ENCODE assay signal across 17 cellular contexts in the genomic region with DNA sequence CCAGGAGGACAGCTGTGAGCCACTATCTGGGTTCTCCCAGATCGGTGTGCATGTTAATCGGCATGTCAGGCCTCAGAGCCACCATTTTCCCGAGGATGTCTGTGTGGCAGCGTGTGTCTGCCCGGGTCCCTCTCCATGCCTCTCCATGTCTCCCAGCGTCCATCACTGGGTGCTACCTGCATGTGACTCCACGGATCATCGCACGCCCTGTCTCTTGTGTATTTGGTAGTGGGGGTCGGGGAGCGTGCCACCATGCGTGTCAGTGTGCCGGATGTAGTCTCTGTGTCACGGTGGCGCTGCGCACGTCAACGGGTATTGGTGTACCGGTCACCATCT. TPM values are rescaled to one million over a fixed set of nuclear protein-coding genes. Genes with fewer than 3 reads are reported as not detected.
DNase-seq lines count a peak whose midpoint lies in the region; ATAC-seq and TF ChIP-seq lines count a peak whose summit lies in the region.
"Had no signal": no experiment of that assay in that cellular context is flagged by ENCODE, and none has a peak within 500 bp of the region (broad histone marks: within the 10 kb centered on the region; RNA-seq: fewer than 3 reads in every experiment).

No MANE protein-coding gene starts in this region.

- H3K27ac ChIP-seq in esophagus muscularis mucosa (replicated peaks in 1 of 4), result peak overlapping the region; percentile 88 to 98 (median 97)
- peak overlapping the region; percentile 99 for H3K27ac ChIP-seq in psoas muscle
- H3K27ac ChIP-seq in upper lobe of left lung, result peak overlapping the region; percentile 85 to 94 (median 92)

- H3K27me3 ChIP-seq in adipocyte (replicated peaks; ENCODE audit: control insufficient read depth, insufficient read depth, low read length), result no peaks in the 10 kb centered on the region
- H3K27me3 ChIP-seq in esophagus muscularis mucosa, result no peaks in the 10 kb centered on the region
- no peaks in the 10 kb centered on the region for H3K27me3 ChIP-seq in psoas muscle (ENCODE audit: insufficient read depth in 3 of 3, low read length in 2 of 3)
- peaks cover 0 to 3% (median 0%) of the 10 kb centered on the region in 4 donors for H3K27me3 ChIP-seq in upper lobe of left lung

- peak overlapping the region; percentile 83 for H3K9ac ChIP-seq in adipocyte (ENCODE audit: low read length)

- H3K36me3 ChIP-seq in adipocyte (ENCODE audit: control insufficient read depth, insufficient read depth, low read length, severe bottlenecking), result peaks cover 6% of the 10 kb centered on the region
- H3K36me3 ChIP-seq in esophagus muscularis mucosa, result peaks cover 0 to 14% (median 10%) of the 10 kb centered on the region in 4 donors
- peaks cover 0 to 5% of the 10 kb centered on the region in 2 donors for H3K36me3 ChIP-seq in psoas muscle (ENCODE audit: insufficient read depth in 1 of 2, low read depth in 1 of 2)
- peaks cover 0 to 2% (median 0%) of the 10 kb centered on the region in 4 donors for H3K36me3 ChIP-seq in upper lobe of left lung

- TF ChIP-seq EP300 in esophagus muscularis mucosa (IDR thresholded peaks at IDR 0.05), result no peak
- TF ChIP-seq EP300 in upper lobe of left lung (IDR thresholded peaks at IDR 0.05), result no peak

- no peak for TF ChIP-seq CTCF in esophagus muscularis mucosa (IDR thresholded peaks at IDR 0.05)
- TF ChIP-seq CTCF in psoas muscle (IDR thresholded peaks at IDR 0.05), result no peak
- TF ChIP-seq CTCF in upper lobe of left lung (IDR thresholded peaks at IDR 0.05), result no peak

- DNase-seq in adipocyte (ENCODE audit: low read depth), result no peak
- no peak for DNase-seq in esophagus muscularis mucosa (ENCODE audit: extremely low spot score)
- DNase-seq in psoas muscle, result peak in 1 of 2 donors; percentile 56
- DNase-seq in upper lobe of left lung, result no peak
- DNase-seq in DMS153 treated with DMSO at 0.1 percent for 48 hours (lab: John Stamatoyannopoulos, UW; ENCODE audit: unreplicated experiment), result no peak
- no peak for DNase-seq in NCI-H82 treated with DMSO at 0.1 percent for 48 hours (lab: John Stamatoyannopoulos, UW; ENCODE audit: unreplicated experiment)
- no peak for DNase-seq in NCI-H1092 (lab: John Stamatoyannopoulos, UW)
- DNase-seq: activated naive CD4-positive, alpha-beta T cell treated with Interleukin-2 at 50 U/mL for 16 hours; CD8-positive, alpha-beta T cell; central memory CD4-positive, alpha-beta T cell; KG1; natural killer cell; NCI-H446; OCI-M1 had no signal

- intact Hi-C loops in esophagus muscularis mucosa (cut with DNase I), result no loop called here
- intact Hi-C loops in psoas muscle (cut with DNase I), result no loop called here

- WGBS in esophagus muscularis mucosa, result 87% methylated on average over 17 of the region's 19 CpGs
- WGBS in psoas muscle, 3 donors, result 14 to 48% (median 28%) methylated on average over 19 of the region's 19 CpGs
- WGBS in upper lobe of left lung, 2 donors, result 86 to 91% methylated on average over 9 to 19 of the region's 19 CpGs

- H3K4me3 ChIP-seq in adipocyte (ENCODE audit: low read length), result peak overlapping the region; percentile 69
- peak overlapping the region; percentile 46 to 61 (median 58) for H3K4me3 ChIP-seq in esophagus muscularis mucosa
- H3K4me3 ChIP-seq in psoas muscle, result peak overlapping the region; percentile 60
- no peak overlapping the region for H3K4me3 ChIP-seq in upper lobe of left lung
- H3K4me3 ChIP-seq: smooth muscle cell had no signal

- H3K4me1 ChIP-seq in adipocyte (ENCODE audit: control insufficient read depth, insufficient read depth, low read length), result peaks cover 63% of the 10 kb centered on the region
- H3K4me1 ChIP-seq in esophagus muscularis mucosa, result peaks cover 70 to 100% (median 97%) of the 10 kb centered on the region in 4 donors
- H3K4me1 ChIP-seq in psoas muscle, result peaks cover 78% of the 10 kb centered on the region
- H3K4me1 ChIP-seq in upper lobe of left lung, result peaks cover 28 to 94% (median 77%) of the 10 kb centered on the region in 4 donors

- peak in 1 of 4 donors; percentile 7 for ATAC-seq in psoas muscle
- ATAC-seq in upper lobe of left lung (ENCODE audit: low FRiP score in 2 of 2), result no peak
- ATAC-seq: CD8-positive, alpha-beta T cell; HCT116; natural killer cell had no signal

- no peak for TF ChIP-seq POLR2A in esophagus muscularis mucosa (IDR thresholded peaks at IDR 0.05; ENCODE audit: low read depth)
- TF ChIP-seq POLR2A in upper lobe of left lung (IDR thresholded peaks at IDR 0.05), result no peak

- H3K9me3 ChIP-seq in adipocyte (ENCODE audit: control insufficient read depth, low read length) (no peaks in the 10 kb centered on the region), esophagus muscularis mucosa (no peaks in the 10 kb centered on the region), psoas muscle (no peaks in the 10 kb centered on the region), upper lobe of left lung (no peaks in the 10 kb centered on the region)

RNA-seq across cellular contexts. Expression of a gene that starts 5.9 kb away (rescaled TPM):
- 100 to 1,000 TPM in 1 of 4 donors, 10 to 100 TPM in 3; 56.0 to 154 (median 79.4) TPM for total RNA-seq in esophagus muscularis mucosa
- 100 to 1,000 TPM; 220 to 347 (median 268) TPM for total RNA-seq in psoas muscle
- polyA plus RNA-seq in psoas muscle, result 100 to 1,000 TPM in 1 of 3 donors, 10 to 100 TPM in 2; 22.2 to 158 (median 43.8) TPM
- 100 to 1,000 TPM in 3 of 6 donors, 10 to 100 TPM in 3; 64.0 to 188 (median 107) TPM for total RNA-seq in upper lobe of left lung

RNA-seq across cellular contexts. Expression of a gene that starts 31.8 kb away (rescaled TPM):
- total RNA-seq in esophagus muscularis mucosa (under 1 TPM in 3 of 4 donors, not detected in 1; 0.19 to 0.83 (median 0.29) TPM), psoas muscle (under 1 TPM in 1 of 4 donors, not detected in 3; 0.26 TPM), upper lobe of left lung (not detected)
- polyA plus RNA-seq in psoas muscle, result not detected
- total RNA-seq: CD8-positive, alpha-beta T cell; kidney epithelial cell; natural killer cell; smooth muscle cell had no signal
- polyA plus RNA-seq: smooth muscle cell had no signal

RNA-seq across cellular contexts. Expression of a gene that starts 44.1 kb away (rescaled TPM):
- total RNA-seq in esophagus muscularis mucosa, result 10 to 100 TPM; 33.0 to 60.1 (median 49.3) TPM
- total RNA-seq in psoas muscle, result 10 to 100 TPM; 22.4 to 35.6 (median 29.3) TPM
- polyA plus RNA-seq in psoas muscle, result 100 to 1,000 TPM in 1 of 3 donors, 10 to 100 TPM in 2; 50.6 to 119 (median 62.5) TPM
- 10 to 100 TPM; 15.3 to 43.8 (median 26.6) TPM for total RNA-seq in upper lobe of left lung

RNA-seq across cellular contexts. Expression of a gene that starts 55.5 kb away (rescaled TPM):
- 100 to 1,000 TPM; 138 to 218 (median 181) TPM for total RNA-seq in esophagus muscularis mucosa
- total RNA-seq in psoas muscle, result 100 to 1,000 TPM; 424 to 704 (median 500) TPM
- polyA plus RNA-seq in psoas muscle, result 100 to 1,000 TPM; 403 to 801 (median 728) TPM
- 100 to 1,000 TPM in 3 of 6 donors, 10 to 100 TPM in 3; 69.1 to 115 (median 98.8) TPM for total RNA-seq in upper lobe of left lung

Comparison
In these comparisons a context has a peak if more than half of its experiments do, and no peak if none do; other contexts are left out.
1. H3K4me3 ChIP-seq: peak in adipocyte (single experiment), esophagus muscularis mucosa (4 of 4) and psoas muscle (single experiment); none in upper lobe of left lung (0 of 4).
2. Peak in every context shown above with its lines, with median percentiles within 50 percentile points of each other: H3K27ac ChIP-seq.